10 cellular contexts compared by ENCODE assay signal in genomic region chr5:160370713-160371034, GRCh38. TPM values are rescaled to one million over a fixed set of nuclear protein-coding genes. Genes with fewer than 3 reads are reported as not detected.
DNase-seq lines count a peak whose midpoint lies in the region; ATAC-seq, FAIRE-seq and TF ChIP-seq lines count a peak whose summit lies in the region.
"Had no signal": no experiment of that assay in that cellular context is flagged by ENCODE, and none has a peak within 500 bp of the region (broad histone marks: within the 10 kb centered on the region; RNA-seq: fewer than 3 reads in every experiment).

No MANE protein-coding gene starts in this region.

- TF ChIP-seq POLR2A in endothelial cell of umbilical vein (IDR thresholded peaks at IDR 0.05; ENCODE audit: low read depth, low read length) = no peak

- ATAC-seq in HG02885 (IDR thresholded peaks at IDR 0.05; ENCODE audit: poor library complexity, unreplicated experiment) (no peak), HG03520 (IDR thresholded peaks at IDR 0.05; ENCODE audit: unreplicated experiment) (no peak)

- H4K20me1 ChIP-seq in endothelial cell of umbilical vein (replicated peaks; ENCODE audit: control insufficient read depth, extremely low read depth, insufficient read depth, low read length) = no peaks in the 10 kb centered on the region

- H3K27me3 Mint-ChIP-seq in IgD-negative memory B cell (peaks cover 45% of the 10 kb centered on the region), neural crest cell (ENCODE audit: low read depth) (peaks cover 70% of the 10 kb centered on the region)

- DNase-seq in AG04449 (ENCODE audit: low read depth, low spot score) (no peak), endothelial cell of umbilical vein (ENCODE audit: low read depth, low spot score) (no peak), neural crest cell (ENCODE audit: low read depth, low spot score) (no peak), mucosa of gallbladder (ENCODE audit: low spot score) (no peak)
- DNase-seq in effector CD4-positive, alpha-beta T cell = no peak

- peaks cover 7% of the 10 kb centered on the region for H3K4me1 ChIP-seq in endothelial cell of umbilical vein (ENCODE audit: control insufficient read depth, extremely low read depth, insufficient read depth, low read length)

- peak overlapping the region; percentile 19 for H3K9ac ChIP-seq in endothelial cell of umbilical vein (replicated peaks; ENCODE audit: extremely low read depth, insufficient read depth, low read length)

- H3K27me3 ChIP-seq in endothelial cell of umbilical vein (ENCODE audit: control insufficient read depth in 2 of 2, insufficient read depth in 2 of 2, low read length in 2 of 2) = peaks cover 54 to 60% of the 10 kb centered on the region in 2 experiments

- H3K27ac Mint-ChIP-seq in IgD-negative memory B cell = no peak overlapping the region
- no peak overlapping the region for H3K27ac Mint-ChIP-seq in neural crest cell (ENCODE audit: unreplicated experiment)
- H3K27ac Mint-ChIP-seq: activated naive CD4-positive, alpha-beta T cell treated with anti-CD3 and anti-CD28 coated beads, Interleukin-2, amount 50 U/mL, for 72 hours had no signal

- no TSS peak for BruUV-seq in endothelial cell of umbilical vein (replicated peaks; lab: Mats Ljungman, UMichigan)

- POLR2A ChIA-PET in AG04449 (lab: Yijun Ruan, JAX) (no interaction called here), endothelial cell of umbilical vein (lab: Charles Lee) (no interaction called here)

- no peaks in the 10 kb centered on the region for H3K9me3 Mint-ChIP-seq in IgD-negative memory B cell
- H3K9me3 Mint-ChIP-seq in neural crest cell = no peaks in the 10 kb centered on the region
- H3K9me3 Mint-ChIP-seq: activated naive CD4-positive, alpha-beta T cell treated with anti-CD3 and anti-CD28 coated beads, Interleukin-2, amount 50 U/mL, for 72 hours had no signal

- no peaks in the 10 kb centered on the region for H3K79me2 ChIP-seq in endothelial cell of umbilical vein (ENCODE audit: control insufficient read depth, insufficient read depth, low read length)

- H3K27ac ChIP-seq in endothelial cell of umbilical vein (ENCODE audit: insufficient read depth, low read depth, low read length) = no peak overlapping the region

- no peaks in the 10 kb centered on the region for H3K9me1 ChIP-seq in endothelial cell of umbilical vein (replicated peaks; ENCODE audit: control insufficient read depth, extremely low read depth, insufficient read depth, low read length)

- no peaks in the 10 kb centered on the region for H3K36me3 ChIP-seq in endothelial cell of umbilical vein (ENCODE audit: control insufficient read depth in 2 of 2, extremely low read depth in 1 of 2, insufficient read depth in 2 of 2, low read length in 2 of 2)

- H3K4me3 ChIP-seq in AG04449 (ENCODE audit: low read depth, low read length) (peak overlapping the region; percentile 63), endothelial cell of umbilical vein (replicated peaks in 1 of 3; ENCODE audit: insufficient read depth in 1 of 3, low read depth in 1 of 3, low read length in 3 of 3) (peak overlapping the region in 1 of 3 experiments; percentile 46)

- H3K4me1 Mint-ChIP-seq in IgD-negative memory B cell (peaks cover 2 to 8% (median 7%) of the 10 kb centered on the region in 3 donors), neural crest cell (peaks cover 14% of the 10 kb centered on the region)

- H3K36me3 Mint-ChIP-seq in IgD-negative memory B cell (no peaks in the 10 kb centered on the region), neural crest cell (ENCODE audit: low read depth) (no peaks in the 10 kb centered on the region)

- peak overlapping the region; percentile 86 for H3K4me2 ChIP-seq in endothelial cell of umbilical vein (ENCODE audit: insufficient read depth, low read length)

- intact Hi-C loops in endothelial cell of umbilical vein (cut with micrococcal nuclease) = no loop called here

- dilution Hi-C loops in endothelial cell of umbilical vein (cut with MboI; ENCODE audit: extremely low pct_ligation_motif_present, low sequenced_read_pairs) = no loop called here

- H3K9me3 ChIP-seq in endothelial cell of umbilical vein (replicated peaks; ENCODE audit: control insufficient read depth, insufficient read depth, low read length) = no peaks in the 10 kb centered on the region

- H3K4me3 Mint-ChIP-seq in IgD-negative memory B cell (peak overlapping the region in 3 of 4 donors; percentile 36 to 70 (median 38)), neural crest cell (peak overlapping the region; percentile 73)

- TF ChIP-seq CTCF in AG04449 (IDR thresholded peaks at IDR 0.05; ENCODE audit: insufficient read depth, low read length, missing control alignments) (no peak), endothelial cell of umbilical vein (IDR thresholded peaks at IDR 0.05; ENCODE audit: extremely low read depth in 1 of 2, insufficient read depth in 1 of 2, low read depth in 1 of 2, low read length in 2 of 2) (no peak), neural crest cell (conservative IDR thresholded peaks at IDR 0.05) (no peak)

- no peak for FAIRE-seq in endothelial cell of umbilical vein (lab: Jason Lieb, UNC)

- CTCF ChIA-PET in AG04449 (lab: Yijun Ruan, JAX) (interaction anchor here (0.6 to 3.1 kb wide), 8 partner anchors 13 to 350 kb away, joined by 3 to 16 read pairs (median 3); no protein-coding TSS in a partner anchor), endothelial cell of umbilical vein (lab: Charles Lee) (interaction anchor here (0.8 to 2.9 kb wide), 9 partner anchors 9 to 349 kb away, joined by 3 to 23 read pairs (median 6); no protein-coding TSS in a partner anchor)

- peak overlapping the region; percentile 63 for H2AFZ ChIP-seq in endothelial cell of umbilical vein (ENCODE audit: low read depth, low read length)

TF ChIP-seq in endothelial cell of umbilical vein, 7 proteins besides CTCF, POLR2A, EP300 and RAD21 (continues in another document):
- TF ChIP-seq GATA2 (IDR thresholded peaks at IDR 0.05; ENCODE audit: insufficient read depth, insufficient read length, low read depth, low read length) = no peak

RNA-seq across cellular contexts. Expression of gene C1QTNF2, which starts 0.2 kb away (rescaled TPM):
- polyA plus RNA-seq in IgD-negative memory B cell (not detected), endothelial cell of umbilical vein (0.46 and 0.52 TPM in 2 replicates)
- total RNA-seq in endothelial cell of umbilical vein (0.53 TPM in 1 of 2 replicates, not detected in the other), neural crest cell (0.42 and 0.43 TPM in 2 replicates), mucosa of gallbladder (2.2 TPM)
- polyA plus RNA-seq in endothelial cell of umbilical vein (2011; cell fraction: cytosol; rRNA removed) = 0.21 and 0.31 TPM in 2 replicates
- 0.11 and 0.13 TPM in 2 replicates for polyA plus RNA-seq in endothelial cell of umbilical vein (2011; cell fraction: nucleus; rRNA removed)
- polyA plus RNA-seq in endothelial cell of umbilical vein (2012) = 0.11 and 0.24 TPM in 2 replicates
- not detected in 2 replicates for polyA minus RNA-seq in endothelial cell of umbilical vein
- not detected for polyA minus RNA-seq in endothelial cell of umbilical vein (2011; cell fraction: cytosol; rRNA and poly(A)+ RNA removed)
- polyA minus RNA-seq in endothelial cell of umbilical vein (2011; cell fraction: nucleus; rRNA and poly(A)+ RNA removed) = 0.14 TPM in 1 of 2 replicates, not detected in the other
- total RNA-seq: activated naive CD4-positive, alpha-beta T cell treated with anti-CD3 and anti-CD28 coated beads, Interleukin-2, amount 50 U/mL, for 72 hours; renal cortical epithelial cell had no signal

RNA-seq across cellular contexts. Expression of gene FAM200C, which starts 29.2 kb away (rescaled TPM):
- 0.64 TPM for polyA plus RNA-seq in IgD-negative memory B cell
- 2.6 and 2.7 TPM in 2 replicates for total RNA-seq in endothelial cell of umbilical vein
- 0.76 and 0.86 TPM in 2 replicates for polyA plus RNA-seq in endothelial cell of umbilical vein
- polyA plus RNA-seq in endothelial cell of umbilical vein (2011; cell fraction: cytosol; rRNA removed) = 1.2 and 1.4 TPM in 2 replicates
- polyA plus RNA-seq in endothelial cell of umbilical vein (2011; cell fraction: nucleus; rRNA removed) = 2.4 and 3.3 TPM in 2 replicates
- polyA plus RNA-seq in endothelial cell of umbilical vein (2012) = 1.3 and 1.7 TPM in 2 replicates
- polyA minus RNA-seq in endothelial cell of umbilical vein = 1.3 and 1.7 TPM in 2 replicates
- 2.3 TPM for polyA minus RNA-seq in endothelial cell of umbilical vein (2011; cell fraction: cytosol; rRNA and poly(A)+ RNA removed)
- 2.5 and 5.1 TPM in 2 replicates for polyA minus RNA-seq in endothelial cell of umbilical vein (2011; cell fraction: nucleus; rRNA and poly(A)+ RNA removed)
- 9.1 and 9.6 TPM in 2 replicates for total RNA-seq in neural crest cell
- total RNA-seq in mucosa of gallbladder = 5.4 TPM

RNA-seq across cellular contexts. Expression of gene SLU7, which starts 48.2 kb away (rescaled TPM):
- polyA plus RNA-seq in IgD-negative memory B cell (96.2 TPM), endothelial cell of umbilical vein (4.5 and 10.2 TPM in 2 replicates)
- total RNA-seq in endothelial cell of umbilical vein (42.7 and 48.2 TPM in 2 replicates), neural crest cell (26.2 and 27.1 TPM in 2 replicates), mucosa of gallbladder (48.0 TPM)
- 20.5 and 21.8 TPM in 2 replicates for polyA plus RNA-seq in endothelial cell of umbilical vein (2011; cell fraction: cytosol; rRNA removed)
- 33.6 and 48.5 TPM in 2 replicates for polyA plus RNA-seq in endothelial cell of umbilical vein (2011; cell fraction: nucleus; rRNA removed)
- 37.9 and 55.8 TPM in 2 replicates for polyA plus RNA-seq in endothelial cell of umbilical vein (2012)
- polyA minus RNA-seq in endothelial cell of umbilical vein = 11.6 and 12.1 TPM in 2 replicates
- polyA minus RNA-seq in endothelial cell of umbilical vein (2011; cell fraction: cytosol; rRNA and poly(A)+ RNA removed) = 7.9 TPM
- 19.0 and 22.5 TPM in 2 replicates for polyA minus RNA-seq in endothelial cell of umbilical vein (2011; cell fraction: nucleus; rRNA and poly(A)+ RNA removed)

RNA-seq across cellular contexts. Expression of gene PTTG1, which starts 51.0 kb away (rescaled TPM):
- polyA plus RNA-seq in IgD-negative memory B cell = 19.1 TPM
- 139 and 140 TPM in 2 replicates for total RNA-seq in endothelial cell of umbilical vein
- polyA plus RNA-seq in endothelial cell of umbilical vein = 157 and 173 TPM in 2 replicates
- 355 and 421 TPM in 2 replicates for polyA plus RNA-seq in endothelial cell of umbilical vein (2011; cell fraction: cytosol; rRNA removed)
- polyA plus RNA-seq in endothelial cell of umbilical vein (2011; cell fraction: nucleus; rRNA removed) = 182 and 233 TPM in 2 replicates
- polyA plus RNA-seq in endothelial cell of umbilical vein (2012) = 83.1 and 154 TPM in 2 replicates
- 43.8 and 47.2 TPM in 2 replicates for polyA minus RNA-seq in endothelial cell of umbilical vein
- 57.7 TPM for polyA minus RNA-seq in endothelial cell of umbilical vein (2011; cell fraction: cytosol; rRNA and poly(A)+ RNA removed)
- 18.0 and 28.6 TPM in 2 replicates for polyA minus RNA-seq in endothelial cell of umbilical vein (2011; cell fraction: nucleus; rRNA and poly(A)+ RNA removed)
- 157 and 167 TPM in 2 replicates for total RNA-seq in neural crest cell
- 3.7 TPM for total RNA-seq in mucosa of gallbladder

RNA-seq across cellular contexts. Expression of gene CCNJL, which starts 58.3 kb away (rescaled TPM):
- polyA plus RNA-seq in IgD-negative memory B cell (not detected), endothelial cell of umbilical vein (21.3 and 24.8 TPM in 2 replicates)
- total RNA-seq in endothelial cell of umbilical vein (17.4 and 20.0 TPM in 2 replicates), neural crest cell (28.7 and 29.7 TPM in 2 replicates), mucosa of gallbladder (1.3 TPM)
- polyA plus RNA-seq in endothelial cell of umbilical vein (2011; cell fraction: cytosol; rRNA removed) = 12.6 and 13.7 TPM in 2 replicates
- polyA plus RNA-seq in endothelial cell of umbilical vein (2011; cell fraction: nucleus; rRNA removed) = 10.4 and 11.8 TPM in 2 replicates
- polyA plus RNA-seq in endothelial cell of umbilical vein (2012) = 7.9 and 10.5 TPM in 2 replicates
- polyA minus RNA-seq in endothelial cell of umbilical vein = 15.4 and 22.0 TPM in 2 replicates
- 0.61 TPM for polyA minus RNA-seq in endothelial cell of umbilical vein (2011; cell fraction: cytosol; rRNA and poly(A)+ RNA removed)
- polyA minus RNA-seq in endothelial cell of umbilical vein (2011; cell fraction: nucleus; rRNA and poly(A)+ RNA removed) = 12.7 and 17.9 TPM in 2 replicates
